Comparison of ENCODE assay signal across 11 cellular contexts in genomic region chr14:65168840-65169239, GRCh38.
DNase-seq lines count a peak whose midpoint lies in the region; ATAC-seq, FAIRE-seq and TF ChIP-seq lines count a peak whose summit lies in the region.
"Had no signal": no experiment of that assay in that cellular context is flagged by ENCODE, and none has a peak within 500 bp of the region (broad histone marks: within the 10 kb centered on the region; RNA-seq: fewer than 3 reads in every experiment).

No MANE protein-coding gene starts in this region.

- peak overlapping the region; percentile 67 for H3K27ac Mint-ChIP-seq in activated T-helper 2 cell treated with anti-CD3 and anti-CD28 coated beads, Interferon-gamma antibody, Interleukin-2, Interleukin-4, amounts not matched to agents 10 μg/mL and 5 μg/mL and 100 μg/mL, durations not matched to agents 14 hours and 24 hours and 36 hours

- no peaks in the 10 kb centered on the region for H3K9me3 Mint-ChIP-seq in activated T-helper 2 cell treated with anti-CD3 and anti-CD28 coated beads, Interferon-gamma antibody, Interleukin-2, Interleukin-4, amounts not matched to agents 10 μg/mL and 5 μg/mL and 100 μg/mL, durations not matched to agents 14 hours and 24 hours and 36 hours

- peak; percentile 78 for FAIRE-seq in GM12891 (lab: Jason Lieb, UNC)
- FAIRE-seq: colon had no signal

- H3K36me3 Mint-ChIP-seq in activated T-helper 2 cell treated with anti-CD3 and anti-CD28 coated beads, Interferon-gamma antibody, Interleukin-2, Interleukin-4, amounts not matched to agents 10 μg/mL and 5 μg/mL and 100 μg/mL, durations not matched to agents 14 hours and 24 hours and 36 hours (ENCODE audit: low read depth) = no peaks in the 10 kb centered on the region

- TF ChIP-seq POLR2A in GM12891 (IDR thresholded peaks at IDR 0.05; ENCODE audit: low read depth, low read length) = no peak

- H3K4me3 ChIP-seq in upper lobe of right lung = no peak overlapping the region
- no peak overlapping the region for H3K4me3 ChIP-seq in coronary artery

- H3K4me1 Mint-ChIP-seq in activated T-helper 2 cell treated with anti-CD3 and anti-CD28 coated beads, Interferon-gamma antibody, Interleukin-2, Interleukin-4, amounts not matched to agents 10 μg/mL and 5 μg/mL and 100 μg/mL, durations not matched to agents 14 hours and 24 hours and 36 hours (ENCODE audit: low read depth) = peaks cover 38% of the 10 kb centered on the region

- peak; percentile 2 for ATAC-seq in HG03342 (IDR thresholded peaks at IDR 0.05; ENCODE audit: unreplicated experiment)
- no peak for ATAC-seq in GM21723 (IDR thresholded peaks at IDR 0.05; ENCODE audit: unreplicated experiment)
- no peak for ATAC-seq in upper lobe of right lung
- no peak for ATAC-seq in GM21526 (IDR thresholded peaks at IDR 0.05; ENCODE audit: low FRiP score, unreplicated experiment)
- ATAC-seq: left colon had no signal

- H3K36me3 ChIP-seq in upper lobe of right lung = no peaks in the 10 kb centered on the region

- no peak for TF ChIP-seq CTCF in upper lobe of right lung (IDR thresholded peaks at IDR 0.05)
- no peak for TF ChIP-seq CTCF in coronary artery (IDR thresholded peaks at IDR 0.05)

- H3K9me3 ChIP-seq in upper lobe of right lung = no peaks in the 10 kb centered on the region

- H3K4me3 Mint-ChIP-seq in activated T-helper 2 cell treated with anti-CD3 and anti-CD28 coated beads, Interferon-gamma antibody, Interleukin-2, Interleukin-4, amounts not matched to agents 10 μg/mL and 5 μg/mL and 100 μg/mL, durations not matched to agents 14 hours and 24 hours and 36 hours (ENCODE audit: low read depth) = no peak overlapping the region

- peaks cover 5% of the 10 kb centered on the region for H3K4me1 ChIP-seq in upper lobe of right lung

- H3K27ac ChIP-seq in upper lobe of right lung = no peak overlapping the region
- peak overlapping the region in 1 of 2 donors; percentile 22 for H3K27ac ChIP-seq in coronary artery
- H3K27ac ChIP-seq: HL-60 had no signal

- DNase-seq in GM12891 (ENCODE audit: insufficient read length, low spot score) (no peak), midbrain (lab: John Stamatoyannopoulos, UW) (peak; percentile 47), upper lobe of right lung (no peak), coronary artery (ENCODE audit: low spot score) (no peak)
- DNase-seq in activated T-helper 2 cell treated with anti-CD3 and anti-CD28 coated beads, Interferon-gamma antibody, Interleukin-2, Interleukin-4, amounts not matched to agents 10 μg/mL and 5 μg/mL and 100 μg/mL, durations not matched to agents 14 hours and 24 hours and 36 hours (ENCODE audit: low spot score) = no peak
- DNase-seq: left colon had no signal

- H3K27me3 Mint-ChIP-seq in activated T-helper 2 cell treated with anti-CD3 and anti-CD28 coated beads, Interferon-gamma antibody, Interleukin-2, Interleukin-4, amounts not matched to agents 10 μg/mL and 5 μg/mL and 100 μg/mL, durations not matched to agents 14 hours and 24 hours and 36 hours (ENCODE audit: low read depth) = no peaks in the 10 kb centered on the region

- H3K27me3 ChIP-seq in upper lobe of right lung = peaks cover 12% of the 10 kb centered on the region

- intact Hi-C loops in activated T-helper 2 cell treated with anti-CD3 and anti-CD28 coated beads, Interferon-gamma antibody, Interleukin-2, Interleukin-4, amounts not matched to agents 10 μg/mL and 5 μg/mL and 100 μg/mL, durations not matched to agents 14 hours and 24 hours and 36 hours (cut with micrococcal nuclease) = loop anchor here (1.0 to 5.0 kb wide), 3 partner anchors 11 to 308 kb away; no protein-coding TSS in a partner anchor
- intact Hi-C loops in upper lobe of right lung (cut with DNase I) = loop anchor here (10.0 kb wide), 1 partner anchor 656 kb away; no protein-coding TSS in a partner anchor

TF ChIP-seq in GM12891, 5 proteins besides CTCF, POLR2A, EP300 and RAD21:
- TF ChIP-seq POU2F2 (IDR thresholded peaks at IDR 0.05; ENCODE audit: low read depth, low read length) (no peak), PAX5 (IDR thresholded peaks at IDR 0.05; ENCODE audit: insufficient read depth, low read length, severe bottlenecking) (no peak), SPI1 (IDR thresholded peaks at IDR 0.05; ENCODE audit: low read depth, low read length) (no peak), TAF1 (IDR thresholded peaks at IDR 0.05; ENCODE audit: low read depth, low read length) (no peak), POLR2AphosphoS5 (IDR thresholded peaks at IDR 0.05; ENCODE audit: low read depth, low read length) (no peak)
